ENCODE assay signal across 9 cellular contexts in the genomic region with DNA sequence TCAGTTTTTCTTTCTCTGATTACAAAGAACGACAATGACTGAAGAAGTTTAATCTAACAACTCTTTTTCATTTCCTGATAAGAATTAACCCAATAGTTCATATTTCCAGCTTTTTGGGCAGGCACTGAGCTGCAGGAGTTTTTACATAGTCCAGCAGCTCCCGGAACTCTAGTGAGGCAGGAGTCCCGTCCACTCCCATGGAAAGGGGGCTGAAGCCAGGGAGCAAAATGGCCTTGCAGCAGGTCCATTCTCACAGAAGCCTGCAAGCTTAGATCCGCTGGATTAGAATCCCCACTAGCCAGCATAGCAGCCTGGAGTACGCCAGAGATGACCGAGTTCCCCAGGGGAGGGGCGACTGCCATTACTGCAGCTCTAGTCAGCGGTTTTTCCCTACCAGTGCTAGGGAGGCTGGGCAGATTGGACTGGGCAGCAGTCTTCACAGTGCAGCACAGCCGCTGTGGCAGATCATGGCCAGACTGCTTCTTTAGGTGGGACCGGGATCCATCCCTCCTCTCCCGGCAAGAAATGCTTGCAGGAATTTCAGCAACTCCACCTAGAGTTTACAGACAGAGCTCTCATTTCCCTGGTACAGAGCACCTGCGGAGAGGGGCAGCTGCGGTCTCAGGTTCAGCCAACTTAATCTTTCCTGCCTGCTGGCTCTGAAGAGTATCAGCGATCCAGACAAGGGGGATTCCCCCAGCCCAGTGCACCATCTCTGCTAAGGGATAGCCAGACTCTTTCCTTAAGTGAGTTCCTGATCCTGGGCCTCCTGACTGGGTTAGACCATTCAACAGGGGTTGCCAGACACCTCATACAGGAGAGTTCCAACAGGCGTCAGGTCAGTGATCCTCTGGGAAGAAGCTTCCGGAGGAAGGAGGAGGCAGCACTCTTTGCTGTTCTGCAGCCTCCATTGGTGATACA. TPM values are rescaled to one million over a fixed set of nuclear protein-coding genes. Genes with fewer than 3 reads are reported as not detected.
DNase-seq lines count a peak whose midpoint lies in the region; ATAC-seq and TF ChIP-seq lines count a peak whose summit lies in the region.
"Had no signal": no experiment of that assay in that cellular context is flagged by ENCODE, and none has a peak within 500 bp of the region (broad histone marks: within the 10 kb centered on the region; RNA-seq: fewer than 3 reads in every experiment).

No MANE protein-coding gene starts in this region.

- H2AFZ ChIP-seq in trophoblast cell (ENCODE audit: insufficient read depth, low read length, poor library complexity) = no peak overlapping the region

- no peak for ATAC-seq in CD4-positive, alpha-beta T cell (ENCODE audit: poor library complexity)
- peak; percentile 7 for ATAC-seq in HG02642 (IDR thresholded peaks at IDR 0.05; ENCODE audit: poor library complexity, unreplicated experiment)
- no peak for ATAC-seq in T-helper 17 cell

- POLR2A ChIA-PET in CD4-positive, alpha-beta T cell (lab: Charles Lee) = interaction anchor here (0.7 to 1.8 kb wide), 4 partner anchors 110 to 263 kb away, joined by 3 to 7 read pairs (median 4); no protein-coding TSS in a partner anchor

- TF ChIP-seq CTCF in CD4-positive, alpha-beta T cell (IDR thresholded peaks at IDR 0.05) = no peak
- TF ChIP-seq CTCF in fibroblast of pulmonary artery (IDR thresholded peaks at IDR 0.05; ENCODE audit: low read length, missing control alignments) = no peak

- no peak overlapping the region for H3K4ac ChIP-seq in trophoblast cell (ENCODE audit: low read depth, low read length)

- no peak overlapping the region for H3K4me2 ChIP-seq in trophoblast cell (ENCODE audit: low read length)

- H3K27me3 ChIP-seq in CD4-positive, alpha-beta T cell (ENCODE audit: control insufficient read depth, insufficient read depth, low read length) = no peaks in the 10 kb centered on the region
- H3K27me3 ChIP-seq in trophoblast cell (ENCODE audit: insufficient read depth, low read length) = no peaks in the 10 kb centered on the region

- no peaks in the 10 kb centered on the region for H3K36me3 ChIP-seq in trophoblast cell (ENCODE audit: control insufficient read depth in 1 of 2, insufficient read depth in 2 of 2, low read length in 2 of 2)

- peak overlapping the region; percentile 65 for H3K4me3 ChIP-seq in fibroblast of pulmonary artery (replicated peaks; ENCODE audit: low read depth, low read length)
- H3K4me3 ChIP-seq in trophoblast cell (ENCODE audit: low read depth, low read length) = no peak overlapping the region

- peaks cover 3 to 6% of the 10 kb centered on the region in 2 experiments for H3K4me1 ChIP-seq in trophoblast cell (ENCODE audit: control insufficient read depth in 1 of 2, insufficient read depth in 2 of 2, low read length in 2 of 2)

- H3K18ac ChIP-seq in trophoblast cell (ENCODE audit: low read length) = peak overlapping the region; percentile 77

- no peak overlapping the region for H4K8ac ChIP-seq in trophoblast cell (ENCODE audit: low read depth, low read length)

- peak overlapping the region; percentile 77 for H2BK120ac ChIP-seq in trophoblast cell (ENCODE audit: insufficient read depth, low read length, poor library complexity)

- no peaks in the 10 kb centered on the region for H3K79me2 ChIP-seq in trophoblast cell (ENCODE audit: control insufficient read depth, insufficient read depth, low read length, poor library complexity)

- CTCF ChIA-PET in CD4-positive, alpha-beta T cell (lab: Charles Lee) = no interaction called here

- H3K27ac Mint-ChIP-seq in CD4-positive, alpha-beta T cell = peak overlapping the region; percentile 94
- H3K27ac Mint-ChIP-seq in T-helper 17 cell = peak overlapping the region; percentile 98

- intact Hi-C loops in CD4-positive, alpha-beta T cell (cut with DNase I, micrococcal nuclease) = loop anchor here in 1 of 2 experiments (10.0 kb wide), 1 partner anchor 66 kb away; a partner anchor contains a TSS

- H4K12ac ChIP-seq in trophoblast cell (ENCODE audit: low read depth, low read length) = no peak overlapping the region

- no peaks in the 10 kb centered on the region for H3K9me3 ChIP-seq in CD4-positive, alpha-beta T cell (ENCODE audit: control insufficient read depth, low read length)
- H3K9me3 ChIP-seq in T-helper 17 cell (ENCODE audit: control insufficient read depth, low read length, poor library complexity, severe bottlenecking) (no peaks in the 10 kb centered on the region), trophoblast cell (ENCODE audit: insufficient read depth, low read depth, low read length) (peaks cover 1% of the 10 kb centered on the region)

- H2AK5ac ChIP-seq in trophoblast cell (ENCODE audit: low read length) = no peak overlapping the region

- H2BK12ac ChIP-seq in trophoblast cell (ENCODE audit: low read length) = peak overlapping the region; percentile 59

- no CpG with 5 or more reads among the region's 16 CpGs for WGBS in trophoblast cell (ENCODE audit: extremely low coverage, insufficient coverage, insufficient read length)

- H3K27me3 Mint-ChIP-seq in CD4-positive, alpha-beta T cell = no peaks in the 10 kb centered on the region
- no peaks in the 10 kb centered on the region for H3K27me3 Mint-ChIP-seq in T-helper 17 cell

- H3K27ac ChIP-seq in CD4-positive, alpha-beta T cell (ENCODE audit: low read depth, low read length) = no peak overlapping the region
- no peak overlapping the region for H3K27ac ChIP-seq in trophoblast cell (ENCODE audit: low read depth, low read length)

- H4K91ac ChIP-seq in trophoblast cell (ENCODE audit: low read depth, low read length) = peak overlapping the region; percentile 83

- H3K4me1 Mint-ChIP-seq in CD4-positive, alpha-beta T cell (ENCODE audit: low read depth) = peaks cover 39% of the 10 kb centered on the region
- H3K4me1 Mint-ChIP-seq in T-helper 17 cell = peaks cover 28% of the 10 kb centered on the region

- peak overlapping the region; percentile 39 for H3K14ac ChIP-seq in trophoblast cell (ENCODE audit: low read length)

- no peak for DNase-seq in CD4-positive, alpha-beta T cell
- DNase-seq in T-helper 17 cell = no peak
- DNase-seq in fibroblast of pulmonary artery (ENCODE audit: low read depth) = peak; percentile 55
- peak; percentile 67 to 68 for DNase-seq in trophoblast cell
- DNase-seq in NCI-H187 treated with DMSO at 0.1 percent for 48 hours (lab: John Stamatoyannopoulos, UW) = no peak
- no peak for DNase-seq in GM19238 (ENCODE audit: insufficient read length, low spot score)
- DNase-seq in medulla oblongata (ENCODE audit: extremely low spot score) = no peak

- no peak overlapping the region for H3K9ac ChIP-seq in trophoblast cell (ENCODE audit: low read length)

- H3K9me3 Mint-ChIP-seq in CD4-positive, alpha-beta T cell = peaks cover 6% of the 10 kb centered on the region

- H3K36me3 Mint-ChIP-seq in CD4-positive, alpha-beta T cell (ENCODE audit: low read depth) = peaks cover 34% of the 10 kb centered on the region
- H3K36me3 Mint-ChIP-seq in T-helper 17 cell (ENCODE audit: low read depth) = peaks cover 3% of the 10 kb centered on the region

- H2BK5ac ChIP-seq in trophoblast cell (ENCODE audit: low read depth, low read length, poor library complexity) = no peak overlapping the region

- H3K79me1 ChIP-seq in trophoblast cell (ENCODE audit: low read length) = peaks cover 2% of the 10 kb centered on the region

- peak overlapping the region; percentile 97 for H3K4me3 Mint-ChIP-seq in CD4-positive, alpha-beta T cell
- peak overlapping the region; percentile 95 for H3K4me3 Mint-ChIP-seq in T-helper 17 cell

- no peak overlapping the region for H3K23ac ChIP-seq in trophoblast cell (ENCODE audit: low read length)

RNA-seq across cellular contexts. Expression of a gene that starts 0.7 kb away (rescaled TPM):
- 10 to 100 TPM; 54.3 to 56.3 TPM for total RNA-seq in CD4-positive, alpha-beta T cell
- total RNA-seq in T-helper 17 cell = 100 to 1,000 TPM in 1 of 2 donors, 10 to 100 TPM in 1; 97.2 to 102 TPM
- 9.5 and 10.1 TPM in 2 replicates for polyA plus RNA-seq in trophoblast cell (2013)

RNA-seq across cellular contexts. Expression of a gene that starts 53.9 kb away (rescaled TPM):
- total RNA-seq in CD4-positive, alpha-beta T cell = not detected
- total RNA-seq in T-helper 17 cell = not detected
- polyA plus RNA-seq in trophoblast cell (2013) = 0.05 TPM in 1 of 2 replicates, not detected in the other
- total RNA-seq: pulmonary artery endothelial cell had no signal

Comparison
In these comparisons a context has a peak if more than half of its experiments do, and no peak if none do; other contexts are left out.
1. DNase-seq: peak in fibroblast of pulmonary artery (single experiment) and trophoblast cell (2 of 2); none in CD4-positive, alpha-beta T cell (0 of 10), T-helper 17 cell (0 of 3), NCI-H187 treated with DMSO at 0.1 percent for 48 hours (single experiment), GM19238 (single experiment) and medulla oblongata (single experiment).